Comparison of ENCODE assay signal across 1 cellular context in the genomic region with DNA sequence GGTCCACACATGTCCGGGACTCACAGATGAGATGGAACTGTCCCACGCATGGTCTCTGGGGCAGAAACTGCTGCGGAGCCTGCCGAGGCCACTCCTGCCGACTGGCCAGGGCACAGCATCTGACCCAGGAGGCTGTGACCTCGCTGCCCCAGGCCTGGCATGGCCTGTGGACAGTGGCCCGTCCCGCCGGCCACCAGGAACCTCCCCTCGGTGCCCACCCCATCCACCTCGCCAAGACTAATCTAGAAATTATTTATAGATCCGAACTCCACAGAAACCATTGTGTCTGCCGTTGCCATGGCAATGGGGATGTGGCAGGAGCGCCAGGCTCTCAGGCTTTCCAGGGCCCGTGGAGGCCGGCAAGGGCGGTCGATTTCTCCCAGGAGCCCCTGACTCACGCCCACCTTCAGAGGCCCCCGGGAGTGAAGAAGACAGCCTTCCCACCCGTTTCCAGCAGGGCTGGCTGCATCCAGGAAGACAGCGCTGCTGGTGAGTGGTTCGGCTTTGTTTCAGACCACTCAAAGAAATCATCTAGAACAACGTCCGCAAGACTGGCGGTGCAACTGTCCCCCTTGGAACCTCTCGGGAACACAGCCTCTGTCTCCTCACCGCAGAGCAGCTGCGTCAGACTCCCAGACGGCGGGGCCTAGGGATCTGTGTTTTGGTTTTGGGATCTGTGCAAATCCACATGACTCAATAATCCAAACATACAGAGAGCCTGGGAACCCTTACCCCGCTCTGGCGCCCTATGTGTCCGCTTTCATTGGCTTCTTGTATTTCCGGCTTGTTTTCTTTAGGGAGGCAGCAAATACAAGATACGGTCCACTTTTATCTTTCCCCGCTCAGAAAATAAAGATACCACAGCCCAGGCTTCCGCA.
TF ChIP-seq lines count a peak whose summit lies in the region.

No MANE protein-coding gene starts in this region.

TF ChIP-seq in H1, 55 proteins besides CTCF, POLR2A, EP300 and RAD21:
- TF ChIP-seq POLR2AphosphoS5 (IDR thresholded peaks at IDR 0.05; ENCODE audit: low read depth, low read length) (no peak), EZH2 (IDR thresholded peaks at IDR 0.05; ENCODE audit: low read depth, low read length, severe bottlenecking) (no peak), SIN3A (conservative IDR thresholded peaks at IDR 0.05 in 1 of 2, IDR thresholded peaks at IDR 0.05 in 1 of 2; ENCODE audit: low read depth in 1 of 2, low read length in 2 of 2) (no peak), KDM4A (IDR thresholded peaks at IDR 0.05; ENCODE audit: low read depth, low read length, severe bottlenecking) (no peak), HDAC2 (IDR thresholded peaks at IDR 0.05; ENCODE audit: borderline replicate concordance in 1 of 2, low read depth in 2 of 2, low read length in 2 of 2) (no peak), E2F6 (IDR thresholded peaks at IDR 0.05) (no peak), TBP (IDR thresholded peaks at IDR 0.05; ENCODE audit: low read depth, low read length) (no peak), SIX5 (IDR thresholded peaks at IDR 0.05; ENCODE audit: low read depth, low read length) (no peak), CEBPB (IDR thresholded peaks at IDR 0.05; ENCODE audit: low read depth, low read length) (no peak), SP2 (IDR thresholded peaks at IDR 0.05; ENCODE audit: low read length) (no peak), CTBP2 (IDR thresholded peaks at IDR 0.05; ENCODE audit: borderline replicate concordance, insufficient read depth, insufficient read length, low read length) (no peak), JUND (IDR thresholded peaks at IDR 0.05; ENCODE audit: low read length) (no peak), FOSL1 (IDR thresholded peaks at IDR 0.05; ENCODE audit: insufficient read depth, low read depth, low read length) (no peak), RFX5 (IDR thresholded peaks at IDR 0.05; ENCODE audit: borderline replicate concordance, low read depth, low read length) (no peak), SUZ12 (IDR thresholded peaks at IDR 0.05; ENCODE audit: low read length) (no peak), CBX8 (IDR thresholded peaks at IDR 0.05; ENCODE audit: borderline replicate concordance, low read depth, low read length) (no peak)
- TF ChIP-seq, protein P1, sequence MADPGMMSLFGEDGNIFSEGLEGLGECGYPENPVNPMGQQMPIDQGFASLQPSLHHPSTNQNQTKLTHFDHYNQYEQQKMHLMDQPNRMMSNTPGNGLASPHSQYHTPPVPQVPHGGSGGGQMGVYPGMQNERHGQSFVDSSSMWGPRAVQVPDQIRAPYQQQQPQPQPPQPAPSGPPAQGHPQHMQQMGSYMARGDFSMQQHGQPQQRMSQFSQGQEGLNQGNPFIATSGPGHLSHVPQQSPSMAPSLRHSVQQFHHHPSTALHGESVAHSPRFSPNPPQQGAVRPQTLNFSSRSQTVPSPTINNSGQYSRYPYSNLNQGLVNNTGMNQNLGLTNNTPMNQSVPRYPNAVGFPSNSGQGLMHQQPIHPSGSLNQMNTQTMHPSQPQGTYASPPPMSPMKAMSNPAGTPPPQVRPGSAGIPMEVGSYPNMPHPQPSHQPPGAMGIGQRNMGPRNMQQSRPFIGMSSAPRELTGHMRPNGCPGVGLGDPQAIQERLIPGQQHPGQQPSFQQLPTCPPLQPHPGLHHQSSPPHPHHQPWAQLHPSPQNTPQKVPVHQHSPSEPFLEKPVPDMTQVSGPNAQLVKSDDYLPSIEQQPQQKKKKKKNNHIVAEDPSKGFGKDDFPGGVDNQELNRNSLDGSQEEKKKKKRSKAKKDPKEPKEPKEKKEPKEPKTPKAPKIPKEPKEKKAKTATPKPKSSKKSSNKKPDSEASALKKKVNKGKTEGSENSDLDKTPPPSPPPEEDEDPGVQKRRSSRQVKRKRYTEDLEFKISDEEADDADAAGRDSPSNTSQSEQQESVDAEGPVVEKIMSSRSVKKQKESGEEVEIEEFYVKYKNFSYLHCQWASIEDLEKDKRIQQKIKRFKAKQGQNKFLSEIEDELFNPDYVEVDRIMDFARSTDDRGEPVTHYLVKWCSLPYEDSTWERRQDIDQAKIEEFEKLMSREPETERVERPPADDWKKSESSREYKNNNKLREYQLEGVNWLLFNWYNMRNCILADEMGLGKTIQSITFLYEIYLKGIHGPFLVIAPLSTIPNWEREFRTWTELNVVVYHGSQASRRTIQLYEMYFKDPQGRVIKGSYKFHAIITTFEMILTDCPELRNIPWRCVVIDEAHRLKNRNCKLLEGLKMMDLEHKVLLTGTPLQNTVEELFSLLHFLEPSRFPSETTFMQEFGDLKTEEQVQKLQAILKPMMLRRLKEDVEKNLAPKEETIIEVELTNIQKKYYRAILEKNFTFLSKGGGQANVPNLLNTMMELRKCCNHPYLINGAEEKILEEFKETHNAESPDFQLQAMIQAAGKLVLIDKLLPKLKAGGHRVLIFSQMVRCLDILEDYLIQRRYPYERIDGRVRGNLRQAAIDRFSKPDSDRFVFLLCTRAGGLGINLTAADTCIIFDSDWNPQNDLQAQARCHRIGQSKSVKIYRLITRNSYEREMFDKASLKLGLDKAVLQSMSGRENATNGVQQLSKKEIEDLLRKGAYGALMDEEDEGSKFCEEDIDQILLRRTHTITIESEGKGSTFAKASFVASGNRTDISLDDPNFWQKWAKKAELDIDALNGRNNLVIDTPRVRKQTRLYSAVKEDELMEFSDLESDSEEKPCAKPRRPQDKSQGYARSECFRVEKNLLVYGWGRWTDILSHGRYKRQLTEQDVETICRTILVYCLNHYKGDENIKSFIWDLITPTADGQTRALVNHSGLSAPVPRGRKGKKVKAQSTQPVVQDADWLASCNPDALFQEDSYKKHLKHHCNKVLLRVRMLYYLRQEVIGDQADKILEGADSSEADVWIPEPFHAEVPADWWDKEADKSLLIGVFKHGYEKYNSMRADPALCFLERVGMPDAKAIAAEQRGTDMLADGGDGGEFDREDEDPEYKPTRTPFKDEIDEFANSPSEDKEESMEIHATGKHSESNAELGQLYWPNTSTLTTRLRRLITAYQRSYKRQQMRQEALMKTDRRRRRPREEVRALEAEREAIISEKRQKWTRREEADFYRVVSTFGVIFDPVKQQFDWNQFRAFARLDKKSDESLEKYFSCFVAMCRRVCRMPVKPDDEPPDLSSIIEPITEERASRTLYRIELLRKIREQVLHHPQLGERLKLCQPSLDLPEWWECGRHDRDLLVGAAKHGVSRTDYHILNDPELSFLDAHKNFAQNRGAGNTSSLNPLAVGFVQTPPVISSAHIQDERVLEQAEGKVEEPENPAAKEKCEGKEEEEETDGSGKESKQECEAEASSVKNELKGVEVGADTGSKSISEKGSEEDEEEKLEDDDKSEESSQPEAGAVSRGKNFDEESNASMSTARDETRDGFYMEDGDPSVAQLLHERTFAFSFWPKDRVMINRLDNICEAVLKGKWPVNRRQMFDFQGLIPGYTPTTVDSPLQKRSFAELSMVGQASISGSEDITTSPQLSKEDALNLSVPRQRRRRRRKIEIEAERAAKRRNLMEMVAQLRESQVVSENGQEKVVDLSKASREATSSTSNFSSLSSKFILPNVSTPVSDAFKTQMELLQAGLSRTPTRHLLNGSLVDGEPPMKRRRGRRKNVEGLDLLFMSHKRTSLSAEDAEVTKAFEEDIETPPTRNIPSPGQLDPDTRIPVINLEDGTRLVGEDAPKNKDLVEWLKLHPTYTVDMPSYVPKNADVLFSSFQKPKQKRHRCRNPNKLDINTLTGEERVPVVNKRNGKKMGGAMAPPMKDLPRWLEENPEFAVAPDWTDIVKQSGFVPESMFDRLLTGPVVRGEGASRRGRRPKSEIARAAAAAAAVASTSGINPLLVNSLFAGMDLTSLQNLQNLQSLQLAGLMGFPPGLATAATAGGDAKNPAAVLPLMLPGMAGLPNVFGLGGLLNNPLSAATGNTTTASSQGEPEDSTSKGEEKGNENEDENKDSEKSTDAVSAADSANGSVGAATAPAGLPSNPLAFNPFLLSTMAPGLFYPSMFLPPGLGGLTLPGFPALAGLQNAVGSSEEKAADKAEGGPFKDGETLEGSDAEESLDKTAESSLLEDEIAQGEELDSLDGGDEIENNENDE (IDR thresholded peaks at IDR 0.05; ENCODE audit: insufficient replicate concordance, low read length): no peak
- TF ChIP-seq, protein P2, sequence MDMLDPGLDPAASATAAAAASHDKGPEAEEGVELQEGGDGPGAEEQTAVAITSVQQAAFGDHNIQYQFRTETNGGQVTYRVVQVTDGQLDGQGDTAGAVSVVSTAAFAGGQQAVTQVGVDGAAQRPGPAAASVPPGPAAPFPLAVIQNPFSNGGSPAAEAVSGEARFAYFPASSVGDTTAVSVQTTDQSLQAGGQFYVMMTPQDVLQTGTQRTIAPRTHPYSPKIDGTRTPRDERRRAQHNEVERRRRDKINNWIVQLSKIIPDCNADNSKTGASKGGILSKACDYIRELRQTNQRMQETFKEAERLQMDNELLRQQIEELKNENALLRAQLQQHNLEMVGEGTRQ (IDR thresholded peaks at IDR 0.05; ENCODE audit: low read length): no peak
